ENCODE assay signal across 9 cellular contexts in genomic region chr14:31229009-31229408, GRCh38. TPM values are rescaled to one million over a fixed set of nuclear protein-coding genes. Genes with fewer than 3 reads are reported as not detected.
A peak's percentile ranks its signal among the peaks of the same experiment; 100 is the strongest.
DNase-seq lines count a peak whose midpoint lies in the region; ATAC-seq and TF ChIP-seq lines count a peak whose summit lies in the region.
"Had no signal": no experiment of that assay in that cellular context is flagged by ENCODE, and none has a peak within 500 bp of the region (broad histone marks: within the 10 kb centered on the region; RNA-seq: fewer than 3 reads in every experiment).

No MANE protein-coding gene starts in this region.

- H3K4me3 Mint-ChIP-seq in activated CD4-positive, alpha-beta T cell treated with anti-CD3 and anti-CD28 coated beads for 36 hours: no peak overlapping the region
- H3K4me3 Mint-ChIP-seq in activated CD4-positive, alpha-beta T cell treated with anti-CD3 and anti-CD28 coated beads, Interleukin-2, amount 10 ng/mL, durations not matched to agents 7 days and 5 days: no peak overlapping the region
- H3K4me3 Mint-ChIP-seq: stimulated activated naive CD8-positive, alpha-beta T cell treated with anti-CD3 and anti-CD28 coated beads, Interleukin-15, Interleukin-2, amounts not matched to agents 100 ng/mL and 50 ng/mL, for 24 hours had no signal

- no peak overlapping the region for H3K9ac ChIP-seq in endocrine pancreas (ENCODE audit: control insufficient read depth, insufficient read depth, low read length)

- POLR2A ChIA-PET in activated CD4-positive, alpha-beta T cell treated with anti-CD3 and anti-CD28 coated beads for 36 hours (lab: Charles Lee): no interaction called here
- POLR2A ChIA-PET in activated CD4-positive, alpha-beta T cell treated with anti-CD3 and anti-CD28 coated beads, Interleukin-2, amount 10 ng/mL, durations not matched to agents 7 days and 5 days (lab: Charles Lee): no interaction called here

- no peaks in the 10 kb centered on the region for H3K9me3 Mint-ChIP-seq in activated CD4-positive, alpha-beta T cell treated with anti-CD3 and anti-CD28 coated beads for 36 hours (ENCODE audit: low read depth)
- no peaks in the 10 kb centered on the region for H3K9me3 Mint-ChIP-seq in activated CD4-positive, alpha-beta T cell treated with anti-CD3 and anti-CD28 coated beads, Interleukin-2, amount 10 ng/mL, durations not matched to agents 7 days and 5 days
- H3K9me3 Mint-ChIP-seq: stimulated activated naive CD8-positive, alpha-beta T cell treated with anti-CD3 and anti-CD28 coated beads, Interleukin-15, Interleukin-2, amounts not matched to agents 100 ng/mL and 50 ng/mL, for 24 hours had no signal

- H3K27me3 ChIP-seq in endocrine pancreas (ENCODE audit: control insufficient read depth, insufficient read depth, low read length) (no peaks in the 10 kb centered on the region), upper lobe of left lung (no peaks in the 10 kb centered on the region)

- TF ChIP-seq EP300 in upper lobe of left lung (IDR thresholded peaks at IDR 0.05): no peak

- H3K4me3 ChIP-seq in endocrine pancreas (ENCODE audit: control insufficient read depth, insufficient read depth, low read length) (peak overlapping the region; percentile 64), upper lobe of left lung (no peak overlapping the region)

- ATAC-seq in activated CD4-positive, alpha-beta T cell treated with anti-CD3 and anti-CD28 coated beads for 36 hours: peak; percentile 36
- ATAC-seq in HG03139 (IDR thresholded peaks at IDR 0.05; ENCODE audit: unreplicated experiment) (peak; percentile 67), upper lobe of left lung (ENCODE audit: low FRiP score in 2 of 2) (no peak)

- no peak for TF ChIP-seq CTCF in upper lobe of left lung (IDR thresholded peaks at IDR 0.05)

- H3K4me1 Mint-ChIP-seq in activated CD4-positive, alpha-beta T cell treated with anti-CD3 and anti-CD28 coated beads for 36 hours: no peaks in the 10 kb centered on the region
- H3K4me1 Mint-ChIP-seq in activated CD4-positive, alpha-beta T cell treated with anti-CD3 and anti-CD28 coated beads, Interleukin-2, amount 10 ng/mL, durations not matched to agents 7 days and 5 days: no peaks in the 10 kb centered on the region

- H3K27me3 Mint-ChIP-seq in activated CD4-positive, alpha-beta T cell treated with anti-CD3 and anti-CD28 coated beads for 36 hours: no peaks in the 10 kb centered on the region
- H3K27me3 Mint-ChIP-seq in activated CD4-positive, alpha-beta T cell treated with anti-CD3 and anti-CD28 coated beads, Interleukin-2, amount 10 ng/mL, durations not matched to agents 7 days and 5 days: peaks cover 4% of the 10 kb centered on the region
- H3K27me3 Mint-ChIP-seq: stimulated activated naive CD8-positive, alpha-beta T cell treated with anti-CD3 and anti-CD28 coated beads, Interleukin-15, Interleukin-2, amounts not matched to agents 100 ng/mL and 50 ng/mL, for 24 hours had no signal

- H3K4me1 ChIP-seq in endocrine pancreas (ENCODE audit: control insufficient read depth, insufficient read depth, low read length): peaks cover 11% of the 10 kb centered on the region
- peaks cover 4 to 20% (median 7%) of the 10 kb centered on the region in 4 donors for H3K4me1 ChIP-seq in upper lobe of left lung

- H3K9me3 ChIP-seq in endocrine pancreas (ENCODE audit: control insufficient read depth, low read length) (no peaks in the 10 kb centered on the region), upper lobe of left lung (no peaks in the 10 kb centered on the region)

- H3K36me3 ChIP-seq in endocrine pancreas (ENCODE audit: control insufficient read depth, insufficient read depth, low read length): no peaks in the 10 kb centered on the region
- H3K36me3 ChIP-seq in upper lobe of left lung: no peaks in the 10 kb centered on the region

- H3K27ac ChIP-seq in upper lobe of left lung: peak overlapping the region; percentile 44 to 78 (median 76)

- no peak for DNase-seq in activated CD4-positive, alpha-beta T cell treated with anti-CD3 and anti-CD28 coated beads for 36 hours
- DNase-seq in activated CD4-positive, alpha-beta T cell treated with anti-CD3 and anti-CD28 coated beads for 1 hour: no peak
- DNase-seq in upper lobe of left lung (no peak), LoVo (ENCODE audit: low spot score) (no peak), UCSD-AML1 (lab: John Stamatoyannopoulos, UW; ENCODE audit: unreplicated experiment) (no peak)
- DNase-seq in activated CD4-positive, alpha-beta T cell treated with anti-CD3 and anti-CD28 coated beads, Interleukin-2, amount 10 ng/mL, durations not matched to agents 7 days and 5 days: no peak

- TF ChIP-seq POLR2A in upper lobe of left lung (IDR thresholded peaks at IDR 0.05): no peak

- no peaks in the 10 kb centered on the region for H3K36me3 Mint-ChIP-seq in activated CD4-positive, alpha-beta T cell treated with anti-CD3 and anti-CD28 coated beads for 36 hours (ENCODE audit: low read depth)
- H3K36me3 Mint-ChIP-seq in activated CD4-positive, alpha-beta T cell treated with anti-CD3 and anti-CD28 coated beads, Interleukin-2, amount 10 ng/mL, durations not matched to agents 7 days and 5 days (ENCODE audit: low read depth): no peaks in the 10 kb centered on the region

- CTCF ChIA-PET in activated CD4-positive, alpha-beta T cell treated with anti-CD3 and anti-CD28 coated beads for 36 hours (lab: Charles Lee): interaction anchor here (0.6 to 1.7 kb wide), 3 partner anchors 21 to 371 kb away, joined by 3 to 12 read pairs (median 4); partner anchors contain the start of gene HECTD1
- CTCF ChIA-PET in activated CD4-positive, alpha-beta T cell treated with anti-CD3 and anti-CD28 coated beads, Interleukin-2, amount 10 ng/mL, durations not matched to agents 7 days and 5 days (lab: Charles Lee): no interaction called here

- no peak overlapping the region for H3K27ac Mint-ChIP-seq in activated CD4-positive, alpha-beta T cell treated with anti-CD3 and anti-CD28 coated beads for 36 hours
- no peak overlapping the region for H3K27ac Mint-ChIP-seq in activated CD4-positive, alpha-beta T cell treated with anti-CD3 and anti-CD28 coated beads, Interleukin-2, amount 10 ng/mL, durations not matched to agents 7 days and 5 days
- H3K27ac Mint-ChIP-seq: stimulated activated naive CD8-positive, alpha-beta T cell treated with anti-CD3 and anti-CD28 coated beads, Interleukin-15, Interleukin-2, amounts not matched to agents 100 ng/mL and 50 ng/mL, for 24 hours had no signal

- intact Hi-C loops in activated CD4-positive, alpha-beta T cell treated with anti-CD3 and anti-CD28 coated beads for 36 hours (cut with DNase I, micrococcal nuclease): no loop called here

RNA-seq across cellular contexts. Expression of gene HECTD1, which starts 21.4 kb away (rescaled TPM):
- total RNA-seq in activated CD4-positive, alpha-beta T cell treated with anti-CD3 and anti-CD28 coated beads for 36 hours: 10 to 100 TPM; 87.1 to 89.5 TPM
- total RNA-seq in upper lobe of left lung: 100 to 1,000 TPM; 118 to 326 (median 164) TPM
- 100 to 1,000 TPM in 1 of 2 experiments, 10 to 100 TPM in 1; 97.2 to 110 TPM for total RNA-seq in activated CD4-positive, alpha-beta T cell treated with anti-CD3 and anti-CD28 coated beads, Interleukin-2, amount 10 ng/mL, durations not matched to agents 7 days and 5 days

Comparison
In these comparisons a context has a peak if more than half of its experiments do, and no peak if none do; other contexts are left out.
1. ATAC-seq: peak in activated CD4-positive, alpha-beta T cell treated with anti-CD3 and anti-CD28 coated beads for 36 hours (single experiment) and HG03139 (single experiment); none in upper lobe of left lung (0 of 2).